ENCODE assay signal across 31 cellular contexts in the genomic region with DNA sequence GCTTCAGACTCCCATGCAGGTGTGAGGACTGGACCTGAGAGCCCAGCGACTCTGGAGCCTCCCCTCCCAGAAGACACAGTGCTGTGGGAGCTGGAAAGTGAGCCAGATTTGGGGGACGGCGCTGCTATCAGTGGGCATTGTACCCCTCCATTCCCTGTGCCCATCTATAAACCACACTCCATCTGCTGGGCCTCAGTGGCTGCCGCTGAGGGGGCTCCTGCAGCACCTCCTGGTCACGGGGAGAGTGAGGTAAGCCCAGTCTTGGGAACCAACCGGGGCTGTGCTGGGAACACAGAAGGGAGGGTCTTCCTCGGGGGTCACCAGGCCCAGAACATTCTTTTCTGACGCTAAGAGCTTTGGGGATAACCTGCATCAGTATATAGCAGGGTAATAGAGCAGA. TPM values are rescaled to one million over a fixed set of nuclear protein-coding genes. Genes with fewer than 3 reads are reported as not detected.
DNase-seq lines count a peak whose midpoint lies in the region; ATAC-seq, FAIRE-seq and TF ChIP-seq lines count a peak whose summit lies in the region.
"Had no signal": no experiment of that assay in that cellular context is flagged by ENCODE, and none has a peak within 500 bp of the region (broad histone marks: within the 10 kb centered on the region; RNA-seq: fewer than 3 reads in every experiment).

No MANE protein-coding gene starts in this region.

- peak overlapping the region in 2 of 8 donors; percentile 86 to 87 for H3K27ac ChIP-seq in spleen
- no peak overlapping the region for H3K27ac ChIP-seq in kidney (ENCODE audit: low read depth in 2 of 2, low read length in 2 of 2)
- H3K27ac ChIP-seq: ascending aorta, esophagus muscularis mucosa, foreskin keratinocyte, heart left ventricle, lower lobe of right lung, parathyroid adenoma, right atrium auricular region, WERI-Rb-1 had no signal

- intact Hi-C loops in spleen (cut with DNase I; ENCODE audit: low total_unique reads) = no loop called here
- intact Hi-C loops in kidney (cut with DNase I) = no loop called here

- DNase-seq in activated effector memory CD4-positive, alpha-beta T cell treated with anti-CD3 and anti-CD28 coated beads, Interleukin-2, amount 50 U/mL, for 16 hours = peak; percentile 44
- DNase-seq in activated effector memory CD4-positive, alpha-beta T cell treated with Interleukin-2 at 50 U/mL for 16 hours = no peak
- no peak for DNase-seq in effector memory CD8-positive, alpha-beta T cell
- peak; percentile 48 for DNase-seq in spleen
- DNase-seq in kidney = no peak
- no peak for DNase-seq in GOT3 (lab: John Stamatoyannopoulos, UW)
- DNase-seq in GM13976 (ENCODE audit: low spot score) = no peak
- DNase-seq: ACHN; activated CD4-positive, alpha-beta T cell treated with anti-CD3 and anti-CD28 coated beads, Interleukin-2, amount 50 U/mL, for 4 hours; caudate nucleus; foreskin keratinocyte; lower lobe of right lung; mucosa of descending colon; NCI-H2171 treated with DMSO at 0.1 percent for 48 hours; NCI-H524 treated with DMSO at 0.1 percent for 48 hours; NK-92 treated with Interleukin-12 subunit alpha and Interleukin-12 subunit beta, amount 100 ng/mL, for 24 hours; PC-3; T-helper 9 cell; WERI-Rb-1 had no signal

- H3K36me3 ChIP-seq in spleen (peaks cover 0 to 81% (median 45%) of the 10 kb centered on the region in 6 donors), kidney (ENCODE audit: control insufficient read depth in 1 of 2, insufficient read depth in 2 of 2, low read length in 2 of 2) (no peaks in the 10 kb centered on the region)
- H3K36me3 ChIP-seq: ascending aorta, esophagus muscularis mucosa, right atrium auricular region, WERI-Rb-1 had no signal

- peak overlapping the region; percentile 76 to 82 for H3K4me3 Mint-ChIP-seq in effector memory CD8-positive, alpha-beta T cell
- H3K4me3 Mint-ChIP-seq: activated naive CD4-positive, alpha-beta T cell treated with anti-CD3 and anti-CD28 coated beads, Interleukin-2, amount 10 ng/mL, durations not matched to agents 7 days and 5 days; dendritic cell treated with granulocyte-macrophage colony-stimulating factor and Interleukin-4, amounts not matched to agents 40 ng/mL and 50 ng/mL, for 4 days; neural crest cell had no signal

- in situ Hi-C loops in GM13976 (cut with MboI; ENCODE audit: low sequenced_read_pairs, unreplicated experiment) = no loop called here

- peaks cover 46% of the 10 kb centered on the region for H3K36me3 Mint-ChIP-seq in effector memory CD8-positive, alpha-beta T cell (ENCODE audit: insufficient read depth)

- H3K27ac Mint-ChIP-seq in effector memory CD8-positive, alpha-beta T cell = peak overlapping the region; percentile 92 to 97
- H3K27ac Mint-ChIP-seq: dendritic cell treated with granulocyte-macrophage colony-stimulating factor and Interleukin-4, amounts not matched to agents 40 ng/mL and 50 ng/mL, for 4 days had no signal

- H3K9me3 Mint-ChIP-seq in effector memory CD8-positive, alpha-beta T cell = no peaks in the 10 kb centered on the region
- H3K9me3 Mint-ChIP-seq: activated naive CD4-positive, alpha-beta T cell treated with anti-CD3 and anti-CD28 coated beads, Interleukin-2, amount 10 ng/mL, durations not matched to agents 7 days and 5 days; dendritic cell treated with granulocyte-macrophage colony-stimulating factor and Interleukin-4, amounts not matched to agents 40 ng/mL and 50 ng/mL, for 4 days; neural crest cell had no signal

- TF ChIP-seq CTCF in spleen (IDR thresholded peaks at IDR 0.05 in 8 of 11, conservative IDR thresholded peaks at IDR 0.05 in 3 of 11) (no peak), kidney (IDR thresholded peaks at IDR 0.05; ENCODE audit: borderline replicate concordance, extremely low read depth, insufficient read depth) (no peak), GM13976 (IDR thresholded peaks at IDR 0.05; ENCODE audit: borderline replicate concordance, control extremely low read depth, extremely low read depth, insufficient read depth, missing control alignments) (no peak)

- no peak overlapping the region for H3K9ac ChIP-seq in kidney (ENCODE audit: low read length in 2 of 2)
- H3K9ac ChIP-seq: BLaER1 treated with 17β-estradiol and CSF1 and Interleukin-3, amounts not matched to agents 10 nM and 100 nM; parathyroid adenoma had no signal

- no peaks in the 10 kb centered on the region for H3K27me3 ChIP-seq in spleen (replicated peaks in 1 of 7)
- H3K27me3 ChIP-seq: ascending aorta; BLaER1 treated with 17β-estradiol and CSF1 and Interleukin-3, amounts not matched to agents 10 nM and 100 nM; esophagus muscularis mucosa; foreskin keratinocyte; heart left ventricle; right atrium auricular region had no signal

- no peaks in the 10 kb centered on the region for H3K9me3 ChIP-seq in spleen
- no peaks in the 10 kb centered on the region for H3K9me3 ChIP-seq in kidney (ENCODE audit: control insufficient read depth in 1 of 2, low read length in 2 of 2)
- H3K9me3 ChIP-seq: ascending aorta; BLaER1 treated with 17β-estradiol and CSF1 and Interleukin-3, amounts not matched to agents 10 nM and 100 nM; esophagus muscularis mucosa; heart left ventricle; lower lobe of right lung; mucosa of descending colon; right atrium auricular region had no signal

- TF ChIP-seq POLR2A in GM18505 (IDR thresholded peaks at IDR 0.05; ENCODE audit: borderline replicate concordance, extremely low read depth, insufficient read depth, insufficient read length) = peak; percentile 14
- TF ChIP-seq POLR2A in spleen (IDR thresholded peaks at IDR 0.05) = no peak

- peaks cover 36 to 100% (median 91%) of the 10 kb centered on the region in 6 donors for H3K4me1 ChIP-seq in spleen
- peaks cover 0 to 7% of the 10 kb centered on the region in 2 donors for H3K4me1 ChIP-seq in kidney (ENCODE audit: control insufficient read depth in 1 of 2, insufficient read depth in 1 of 2, low read depth in 1 of 2, low read length in 2 of 2)
- H3K4me1 ChIP-seq: ascending aorta, esophagus muscularis mucosa, foreskin keratinocyte, right atrium auricular region had no signal

- WGBS in spleen, 5 donors = 93 to 99% (median 96%) methylated on average over 7 to 8 of the region's 8 CpGs

- peaks cover 77 to 83% of the 10 kb centered on the region in 2 donors for H3K4me1 Mint-ChIP-seq in effector memory CD8-positive, alpha-beta T cell (ENCODE audit: low read depth in 2 of 2)

- no peak overlapping the region for H3K4me3 ChIP-seq in spleen
- H3K4me3 ChIP-seq in kidney (ENCODE audit: low read length in 2 of 2) = no peak overlapping the region
- H3K4me3 ChIP-seq: ascending aorta; BLaER1 treated with 17β-estradiol and CSF1 and Interleukin-3, amounts not matched to agents 10 nM and 100 nM; esophagus muscularis mucosa; heart left ventricle; lower lobe of right lung; mucosa of descending colon; right atrium auricular region had no signal

- H3K27me3 Mint-ChIP-seq in effector memory CD8-positive, alpha-beta T cell = no peaks in the 10 kb centered on the region
- H3K27me3 Mint-ChIP-seq: activated naive CD4-positive, alpha-beta T cell treated with anti-CD3 and anti-CD28 coated beads, Interleukin-2, amount 10 ng/mL, durations not matched to agents 7 days and 5 days; dendritic cell treated with granulocyte-macrophage colony-stimulating factor and Interleukin-4, amounts not matched to agents 40 ng/mL and 50 ng/mL, for 4 days had no signal

- no peak for FAIRE-seq in kidney (lab: Jason Lieb, UNC)
- FAIRE-seq: D721Med had no signal

- ATAC-seq in GM18505 (IDR thresholded peaks at IDR 0.05; ENCODE audit: unreplicated experiment) = no peak
- ATAC-seq in effector memory CD8-positive, alpha-beta T cell (replicated peaks) = no peak
- ATAC-seq: foreskin keratinocyte, heart left ventricle, lower lobe of right lung, mucosa of descending colon, PC-3, SK-N-SH treated with all-trans-retinoic acid at 6 μM for 48 hours had no signal

RNA-seq across cellular contexts. Expression of gene PSD4, which starts 9.5 kb away (rescaled TPM):
- 100 to 1,000 TPM in 4 of 7 donors, 10 to 100 TPM in 3; 73.1 to 154 (median 106) TPM for total RNA-seq in spleen
- 10 to 100 TPM; 43.9 to 75.8 (median 74.3) TPM for polyA plus RNA-seq in spleen
- 42.0 TPM for total RNA-seq in kidney
- polyA plus RNA-seq in kidney (ENCODE audit: insufficient read depth, low read depth, low replicate concordance) = 16.2 TPM

RNA-seq across cellular contexts. Expression of gene IL1RN, which starts 55.9 kb away (rescaled TPM):
- total RNA-seq in spleen (10 to 100 TPM in 6 of 7 donors, 1 to 10 TPM in 1; 6.3 to 53.9 (median 21.2) TPM), kidney (2.1 TPM)
- polyA plus RNA-seq in spleen (10 to 100 TPM in 1 of 3 donors, 1 to 10 TPM in 2; 1.9 to 11.1 (median 5.9) TPM), kidney (ENCODE audit: insufficient read depth, low read depth, low replicate concordance) (1.3 TPM)
- total RNA-seq: ascending aorta, neural crest cell had no signal

Comparison
In these comparisons a context has a peak if more than half of its experiments do, and no peak if none do; other contexts are left out.
1. DNase-seq: peak in activated effector memory CD4-positive, alpha-beta T cell treated with anti-CD3 and anti-CD28 coated beads, Interleukin-2, amount 50 U/mL, for 16 hours (single experiment) and spleen (single experiment); none in activated effector memory CD4-positive, alpha-beta T cell treated with Interleukin-2 at 50 U/mL for 16 hours (single experiment), effector memory CD8-positive, alpha-beta T cell (0 of 3), kidney (single experiment), GOT3 (single experiment) and GM13976 (single experiment).